In the genomic region with DNA sequence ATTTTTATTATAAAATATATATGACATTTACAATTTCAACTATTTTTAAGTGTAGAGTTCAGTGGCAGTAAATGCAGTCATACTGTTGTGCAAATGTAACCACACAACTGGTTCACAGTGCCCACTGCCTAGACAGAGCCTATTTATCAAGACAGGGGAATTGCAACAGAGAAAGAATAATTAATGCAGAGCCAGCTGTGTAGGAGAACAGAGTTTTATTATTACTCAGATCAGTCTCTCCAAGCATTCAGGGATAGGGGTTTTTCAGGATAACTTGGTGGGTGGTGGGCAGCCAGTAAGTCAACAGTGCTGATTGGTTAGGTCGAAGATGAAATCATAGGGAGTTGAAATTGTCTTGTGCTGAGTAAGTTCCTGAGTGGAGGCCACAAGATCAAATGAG, we compare ENCODE assay signal across 31 cellular contexts.
"Had no signal": no experiment of that assay in that cellular context is flagged by ENCODE, and none has a peak within 500 bp of the region (broad histone marks: within the 10 kb centered on the region; RNA-seq: fewer than 3 reads in every experiment).

No MANE protein-coding gene starts in this region.

- DNase-seq: activated CD4-positive, alpha-beta T cell treated with anti-CD3 and anti-CD28 coated beads, Interleukin-2, amount 50 U/mL, for 1 hour; activated CD8-positive, alpha-beta memory T cell treated with anti-CD3 and anti-CD28 coated beads, Interleukin-2, amount 10 ng/mL, durations not matched to agents 7 days and 5 days; activated CD8-positive, alpha-beta T cell treated with anti-CD3 and anti-CD28 coated beads for 36 hours; activated effector memory CD4-positive, alpha-beta T cell treated with anti-CD3 and anti-CD28 coated beads, Interleukin-2, amount 50 U/mL, for 16 hours; activated naive CD4-positive, alpha-beta T cell treated with anti-CD3 and anti-CD28 coated beads for 36 hours; activated naive CD8-positive, alpha-beta T cell treated with anti-CD3 and anti-CD28 coated beads for 36 hours; activated T-cell treated with anti-CD3 and anti-CD28 coated beads for 4 hours; adrenal gland; brain microvascular endothelial cell; endodermal cell; kidney; left colon; naive B cell; pancreas; retina; small intestine; stimulated activated CD4-positive, alpha-beta T cell treated with anti-CD3 and anti-CD28 coated beads, Interleukin-4, amount 100 ng/mL, for 24 hours; SW 1271; T1000; trophoblast cell had no signal

- ATAC-seq: activated CD8-positive, alpha-beta memory T cell treated with anti-CD3 and anti-CD28 coated beads, Interleukin-2, amount 10 ng/mL, durations not matched to agents 7 days and 5 days; activated CD8-positive, alpha-beta T cell treated with anti-CD3 and anti-CD28 coated beads for 36 hours; esophagus mucosa; left colon; pancreas; sciatic nerve; stimulated activated effector memory CD8-positive, alpha-beta T cell treated with anti-CD3 and anti-CD28 coated beads, Interleukin-12 subunit alpha, Interleukin-12 subunit beta, amount 100 ng/mL, for 72 hours; WTC11 had no signal

- H3K4me1 Mint-ChIP-seq: activated CD8-positive, alpha-beta memory T cell treated with anti-CD3 and anti-CD28 coated beads, Interleukin-2, amount 10 ng/mL, durations not matched to agents 7 days and 5 days; activated naive CD8-positive, alpha-beta T cell treated with anti-CD3 and anti-CD28 coated beads for 36 hours; endodermal cell; naive B cell; stimulated activated effector memory CD8-positive, alpha-beta T cell treated with anti-CD3 and anti-CD28 coated beads, Interleukin-12 subunit alpha, Interleukin-12 subunit beta, amount 100 ng/mL, for 72 hours; WTC11 had no signal

- H3K36me3 Mint-ChIP-seq: activated CD8-positive, alpha-beta memory T cell treated with anti-CD3 and anti-CD28 coated beads, Interleukin-2, amount 10 ng/mL, durations not matched to agents 7 days and 5 days; activated naive CD8-positive, alpha-beta T cell treated with anti-CD3 and anti-CD28 coated beads for 36 hours; mesothelial cell of epicardium; naive B cell had no signal

- H3K4me3 Mint-ChIP-seq: activated CD8-positive, alpha-beta memory T cell treated with anti-CD3 and anti-CD28 coated beads, Interleukin-2, amount 10 ng/mL, durations not matched to agents 7 days and 5 days; activated CD8-positive, alpha-beta T cell treated with anti-CD3 and anti-CD28 coated beads for 36 hours; activated naive CD4-positive, alpha-beta T cell treated with anti-CD3 and anti-CD28 coated beads for 36 hours; activated naive CD8-positive, alpha-beta T cell treated with anti-CD3 and anti-CD28 coated beads for 36 hours; dendritic cell treated with granulocyte-macrophage colony-stimulating factor and Interleukin-4, amounts not matched to agents 40 ng/mL and 50 ng/mL, for 4 days; endodermal cell; mesothelial cell of epicardium; naive B cell; stimulated activated effector memory CD8-positive, alpha-beta T cell treated with anti-CD3 and anti-CD28 coated beads, Interleukin-12 subunit alpha, Interleukin-12 subunit beta, amount 100 ng/mL, for 72 hours; stimulated activated naive CD8-positive, alpha-beta T cell treated with anti-CD3 and anti-CD28 coated beads, Interleukin-15, Interleukin-2, amounts not matched to agents 100 ng/mL and 50 ng/mL, for 24 hours; T-helper 1 cell treated with Interleukin-12 subunit alpha and Interleukin-12 subunit beta and Interleukin-4 antibody, amounts not matched to agents 30 μg/mL and 1 μg/mL, for 36 hours; WTC11 had no signal

- H3K27ac Mint-ChIP-seq: activated CD8-positive, alpha-beta memory T cell treated with anti-CD3 and anti-CD28 coated beads, Interleukin-2, amount 10 ng/mL, durations not matched to agents 7 days and 5 days; activated CD8-positive, alpha-beta T cell treated with anti-CD3 and anti-CD28 coated beads for 36 hours; activated naive CD4-positive, alpha-beta T cell treated with anti-CD3 and anti-CD28 coated beads for 36 hours; activated naive CD8-positive, alpha-beta T cell treated with anti-CD3 and anti-CD28 coated beads for 36 hours; dendritic cell treated with granulocyte-macrophage colony-stimulating factor and Interleukin-4, amounts not matched to agents 40 ng/mL and 50 ng/mL, for 4 days; endodermal cell; mesothelial cell of epicardium; naive B cell; stimulated activated effector memory CD8-positive, alpha-beta T cell treated with anti-CD3 and anti-CD28 coated beads, Interleukin-12 subunit alpha, Interleukin-12 subunit beta, amount 100 ng/mL, for 72 hours; stimulated activated naive CD8-positive, alpha-beta T cell treated with anti-CD3 and anti-CD28 coated beads, Interleukin-15, Interleukin-2, amounts not matched to agents 100 ng/mL and 50 ng/mL, for 24 hours; T-helper 1 cell treated with Interleukin-12 subunit alpha and Interleukin-12 subunit beta and Interleukin-4 antibody, amounts not matched to agents 30 μg/mL and 1 μg/mL, for 36 hours; WTC11 had no signal

- H3K9me3 Mint-ChIP-seq: activated CD8-positive, alpha-beta T cell treated with anti-CD3 and anti-CD28 coated beads for 36 hours; stimulated activated naive CD8-positive, alpha-beta T cell treated with anti-CD3 and anti-CD28 coated beads, Interleukin-15, Interleukin-2, amounts not matched to agents 100 ng/mL and 50 ng/mL, for 24 hours; T-helper 1 cell treated with Interleukin-12 subunit alpha and Interleukin-12 subunit beta and Interleukin-4 antibody, amounts not matched to agents 30 μg/mL and 1 μg/mL, for 36 hours had no signal

- H3K4me3 ChIP-seq: adrenal gland, ascending aorta, pancreas, prostate gland, thoracic aorta had no signal

- H3K27me3 Mint-ChIP-seq: activated CD8-positive, alpha-beta memory T cell treated with anti-CD3 and anti-CD28 coated beads, Interleukin-2, amount 10 ng/mL, durations not matched to agents 7 days and 5 days; dendritic cell treated with granulocyte-macrophage colony-stimulating factor and Interleukin-4, amounts not matched to agents 40 ng/mL and 50 ng/mL, for 4 days; naive B cell; stimulated activated naive CD8-positive, alpha-beta T cell treated with anti-CD3 and anti-CD28 coated beads, Interleukin-15, Interleukin-2, amounts not matched to agents 100 ng/mL and 50 ng/mL, for 24 hours had no signal
